In genomic region chr10:22677333-22677732, GRCh38 we compare ENCODE assay signal across 24 cellular contexts. TPM values are rescaled to one million over a fixed set of nuclear protein-coding genes. Genes with fewer than 3 reads are reported as not detected.
DNase-seq lines count a peak whose midpoint lies in the region; ATAC-seq, FAIRE-seq and TF ChIP-seq lines count a peak whose summit lies in the region.
"Had no signal": no experiment of that assay in that cellular context is flagged by ENCODE, and none has a peak within 500 bp of the region (broad histone marks: within the 10 kb centered on the region; RNA-seq: fewer than 3 reads in every experiment).

No MANE protein-coding gene starts in this region.

- H4K91ac ChIP-seq in trophoblast cell (ENCODE audit: low read depth, low read length) = no peak overlapping the region

- H3K4me1 Mint-ChIP-seq in activated CD8-positive, alpha-beta memory T cell treated with anti-CD3 and anti-CD28 coated beads, Interleukin-2, amount 10 ng/mL, durations not matched to agents 7 days and 5 days = peaks cover 85% of the 10 kb centered on the region
- peaks cover 91% of the 10 kb centered on the region for H3K4me1 Mint-ChIP-seq in activated naive CD8-positive, alpha-beta T cell treated with anti-CD3 and anti-CD28 coated beads, Interleukin-2, amount 50 U/mL, for 24 hours

- no peak overlapping the region for H2BK5ac ChIP-seq in trophoblast cell (ENCODE audit: low read depth, low read length, poor library complexity)

- H3K4me3 ChIP-seq in Loucy (ENCODE audit: low read length, poor library complexity, severe bottlenecking) = no peak overlapping the region
- H3K4me3 ChIP-seq in trophoblast cell (ENCODE audit: low read depth, low read length) = no peak overlapping the region
- H3K4me3 ChIP-seq in upper lobe of right lung = no peak overlapping the region
- H3K4me3 ChIP-seq: BLaER1 treated with 17β-estradiol and CSF1 and Interleukin-3, amounts not matched to agents 10 nM and 100 nM; breast epithelium; coronary artery; PC-9; smooth muscle cell had no signal

- no peak for ATAC-seq in activated CD8-positive, alpha-beta memory T cell treated with anti-CD3 and anti-CD28 coated beads, Interleukin-2, amount 10 ng/mL, durations not matched to agents 7 days and 5 days
- ATAC-seq in activated naive CD8-positive, alpha-beta T cell treated with anti-CD3 and anti-CD28 coated beads, Interleukin-2, amount 50 U/mL, for 24 hours = no peak
- ATAC-seq in upper lobe of right lung (no peak), GM19455 (IDR thresholded peaks at IDR 0.05; ENCODE audit: unreplicated experiment) (no peak)

- no peak for DNase-seq in activated CD8-positive, alpha-beta memory T cell treated with anti-CD3 and anti-CD28 coated beads, Interleukin-2, amount 10 ng/mL, durations not matched to agents 7 days and 5 days
- no peak for DNase-seq in activated CD8-positive, alpha-beta memory T cell treated with anti-CD3 and anti-CD28 coated beads, Interleukin-2, amount 50 U/mL, for 4 hours
- DNase-seq in activated naive CD8-positive, alpha-beta T cell treated with anti-CD3 and anti-CD28 coated beads, Interleukin-2, amount 50 U/mL, for 24 hours = no peak
- no peak for DNase-seq in trophoblast cell
- DNase-seq in upper lobe of right lung = no peak
- DNase-seq in D721Med (ENCODE audit: insufficient read length, low spot score) = no peak
- DNase-seq: ACHN; activated CD4-positive, alpha-beta T cell treated with anti-CD3 and anti-CD28 coated beads for 48 hours; amniotic stem cell; mammary epithelial cell; NCI-H1105; NCI-H2081; NCI-H345; PC-9; SHP77; stimulated activated naive CD4-positive, alpha-beta T cell treated with Interleukin-2 at 50 U/mL for 16 hours had no signal

- H3K27ac Mint-ChIP-seq in activated CD8-positive, alpha-beta memory T cell treated with anti-CD3 and anti-CD28 coated beads, Interleukin-2, amount 10 ng/mL, durations not matched to agents 7 days and 5 days = peak overlapping the region; percentile 79
- H3K27ac Mint-ChIP-seq in activated naive CD8-positive, alpha-beta T cell treated with anti-CD3 and anti-CD28 coated beads, Interleukin-2, amount 50 U/mL, for 24 hours = peak overlapping the region; percentile 71
- H3K27ac Mint-ChIP-seq: type B pancreatic cell had no signal

- H3K36me3 ChIP-seq in Loucy (ENCODE audit: insufficient read depth, low read length) (no peaks in the 10 kb centered on the region), trophoblast cell (ENCODE audit: control insufficient read depth in 1 of 2, insufficient read depth in 2 of 2, low read length in 2 of 2) (peaks cover 0 to 2% of the 10 kb centered on the region in 2 experiments), upper lobe of right lung (no peaks in the 10 kb centered on the region)
- H3K36me3 ChIP-seq: breast epithelium had no signal

- H3K36me3 Mint-ChIP-seq in activated CD8-positive, alpha-beta memory T cell treated with anti-CD3 and anti-CD28 coated beads, Interleukin-2, amount 10 ng/mL, durations not matched to agents 7 days and 5 days = peaks cover 20% of the 10 kb centered on the region
- H3K36me3 Mint-ChIP-seq in activated naive CD8-positive, alpha-beta T cell treated with anti-CD3 and anti-CD28 coated beads, Interleukin-2, amount 50 U/mL, for 24 hours (ENCODE audit: low read depth) = peaks cover 8% of the 10 kb centered on the region
- H3K36me3 Mint-ChIP-seq: type B pancreatic cell had no signal

- peaks cover 92% of the 10 kb centered on the region for H3K79me2 ChIP-seq in Loucy (ENCODE audit: insufficient read depth, low read length)
- peaks cover 8% of the 10 kb centered on the region for H3K79me2 ChIP-seq in trophoblast cell (ENCODE audit: control insufficient read depth, insufficient read depth, low read length, poor library complexity)

- no peaks in the 10 kb centered on the region for H3K79me1 ChIP-seq in trophoblast cell (ENCODE audit: low read length)

- no peak overlapping the region for H3K9ac ChIP-seq in Loucy (ENCODE audit: low read depth, low read length, poor library complexity, severe bottlenecking)
- H3K9ac ChIP-seq in trophoblast cell (ENCODE audit: low read length) = peak overlapping the region; percentile 72
- H3K9ac ChIP-seq: BLaER1 treated with 17β-estradiol and CSF1 and Interleukin-3, amounts not matched to agents 10 nM and 100 nM had no signal

- H3K18ac ChIP-seq in trophoblast cell (ENCODE audit: low read length) = no peak overlapping the region

- H2AFZ ChIP-seq in Loucy (ENCODE audit: low read length) (no peak overlapping the region), trophoblast cell (ENCODE audit: insufficient read depth, low read length, poor library complexity) (no peak overlapping the region)
- H2AFZ ChIP-seq: PC-9 had no signal

- no peaks in the 10 kb centered on the region for H3K27me3 ChIP-seq in Loucy (ENCODE audit: insufficient read depth, low read length, poor library complexity, severe bottlenecking)
- H3K27me3 ChIP-seq in trophoblast cell (ENCODE audit: insufficient read depth, low read length) = no peaks in the 10 kb centered on the region
- no peaks in the 10 kb centered on the region for H3K27me3 ChIP-seq in upper lobe of right lung
- H3K27me3 ChIP-seq: BLaER1 treated with 17β-estradiol and CSF1 and Interleukin-3, amounts not matched to agents 10 nM and 100 nM; breast epithelium had no signal

- H3K9me3 ChIP-seq in Loucy (ENCODE audit: insufficient read depth, low read depth, low read length) = no peaks in the 10 kb centered on the region
- H3K9me3 ChIP-seq in trophoblast cell (ENCODE audit: insufficient read depth, low read depth, low read length) = peaks cover 1% of the 10 kb centered on the region
- H3K9me3 ChIP-seq in upper lobe of right lung = no peaks in the 10 kb centered on the region
- H3K9me3 ChIP-seq: breast epithelium had no signal

- H3K14ac ChIP-seq in trophoblast cell (ENCODE audit: low read length) = no peak overlapping the region

- no peak overlapping the region for H2BK120ac ChIP-seq in trophoblast cell (ENCODE audit: insufficient read depth, low read length, poor library complexity)

- H3K4me2 ChIP-seq in Loucy (ENCODE audit: low read depth, low read length, poor library complexity, severe bottlenecking) = peak overlapping the region; percentile 6
- no peak overlapping the region for H3K4me2 ChIP-seq in trophoblast cell (ENCODE audit: low read length)
- H3K4me2 ChIP-seq: BLaER1 treated with 17β-estradiol and CSF1 and Interleukin-3, amounts not matched to agents 10 nM and 100 nM; PC-9; smooth muscle cell had no signal

- H3K27ac ChIP-seq in trophoblast cell (ENCODE audit: low read depth, low read length) (no peak overlapping the region), upper lobe of right lung (no peak overlapping the region)
- H3K27ac ChIP-seq: BLaER1 treated with 17β-estradiol and CSF1 and Interleukin-3, amounts not matched to agents 10 nM and 100 nM; breast epithelium; coronary artery; PC-9 had no signal

- FAIRE-seq in D721Med (lab: Jason Lieb, UNC) = no peak

- peaks cover 51% of the 10 kb centered on the region for H4K20me1 ChIP-seq in Loucy (ENCODE audit: insufficient read depth, low read length, poor library complexity, severe bottlenecking)

- peaks cover 78% of the 10 kb centered on the region for H3K4me1 ChIP-seq in Loucy (ENCODE audit: insufficient read depth, low read length, poor library complexity, severe bottlenecking)
- H3K4me1 ChIP-seq in trophoblast cell (ENCODE audit: control insufficient read depth in 1 of 2, insufficient read depth in 2 of 2, low read length in 2 of 2) = peaks cover 12 to 17% of the 10 kb centered on the region in 2 experiments
- peaks cover 39% of the 10 kb centered on the region for H3K4me1 ChIP-seq in upper lobe of right lung
- H3K4me1 ChIP-seq: breast epithelium had no signal

- CTCF ChIA-PET in activated CD8-positive, alpha-beta memory T cell treated with anti-CD3 and anti-CD28 coated beads, Interleukin-2, amount 10 ng/mL, durations not matched to agents 7 days and 5 days (lab: Charles Lee) = interaction anchor here (1.0 to 2.7 kb wide), 8 partner anchors 8 to 674 kb away, joined by 3 to 10 read pairs (median 4); partner anchors contain the start of gene DNAJC1

- H3K4ac ChIP-seq in trophoblast cell (ENCODE audit: low read depth, low read length) = peak overlapping the region; percentile 34

- H4K8ac ChIP-seq in trophoblast cell (ENCODE audit: low read depth, low read length) = no peak overlapping the region

- H2BK12ac ChIP-seq in trophoblast cell (ENCODE audit: low read length) = no peak overlapping the region

- no peaks in the 10 kb centered on the region for H3K9me2 ChIP-seq in Loucy (replicated peaks; ENCODE audit: low read depth, low read length)

- WGBS in trophoblast cell (ENCODE audit: extremely low coverage, insufficient coverage, insufficient read length) = no CpG with 5 or more reads among the region's 5 CpGs

- peak overlapping the region; percentile 23 for H3K4me3 Mint-ChIP-seq in activated CD8-positive, alpha-beta memory T cell treated with anti-CD3 and anti-CD28 coated beads, Interleukin-2, amount 10 ng/mL, durations not matched to agents 7 days and 5 days
- H3K4me3 Mint-ChIP-seq in activated naive CD8-positive, alpha-beta T cell treated with anti-CD3 and anti-CD28 coated beads, Interleukin-2, amount 50 U/mL, for 24 hours = peak overlapping the region; percentile 48
- H3K4me3 Mint-ChIP-seq: activated T-helper 1 cell treated with anti-CD3 and anti-CD28 coated beads, Interleukin-12 subunit alpha, Interleukin-12 subunit beta, Interleukin-2, Interleukin-4 antibody, amounts not matched to agents 30 ng/mL and 10 ng/mL and 1 ng/mL, durations not matched to agents 14 hours and 24 hours and 36 hours; type B pancreatic cell had no signal

- TF ChIP-seq CTCF in Loucy (conservative IDR thresholded peaks at IDR 0.05; ENCODE audit: low read length) (no peak), upper lobe of right lung (IDR thresholded peaks at IDR 0.05) (no peak), D721Med (IDR thresholded peaks at IDR 0.05; ENCODE audit: insufficient read depth, missing control alignments) (no peak)

- H3K23ac ChIP-seq in trophoblast cell (ENCODE audit: low read length) = no peak overlapping the region

- intact Hi-C loops in upper lobe of right lung (cut with DNase I) = no loop called here

- no peaks in the 10 kb centered on the region for H3K27me3 Mint-ChIP-seq in activated CD8-positive, alpha-beta memory T cell treated with anti-CD3 and anti-CD28 coated beads, Interleukin-2, amount 10 ng/mL, durations not matched to agents 7 days and 5 days
- H3K27me3 Mint-ChIP-seq in activated naive CD8-positive, alpha-beta T cell treated with anti-CD3 and anti-CD28 coated beads, Interleukin-2, amount 50 U/mL, for 24 hours = no peaks in the 10 kb centered on the region
- H3K27me3 Mint-ChIP-seq: type B pancreatic cell had no signal

- peaks cover 15% of the 10 kb centered on the region for H3F3A ChIP-seq in Loucy (ENCODE audit: low read depth)

- H3K9me3 Mint-ChIP-seq in activated CD8-positive, alpha-beta memory T cell treated with anti-CD3 and anti-CD28 coated beads, Interleukin-2, amount 10 ng/mL, durations not matched to agents 7 days and 5 days (ENCODE audit: low read depth) = no peaks in the 10 kb centered on the region
- H3K9me3 Mint-ChIP-seq in activated naive CD8-positive, alpha-beta T cell treated with anti-CD3 and anti-CD28 coated beads, Interleukin-2, amount 50 U/mL, for 24 hours = no peaks in the 10 kb centered on the region
- H3K9me3 Mint-ChIP-seq: activated T-helper 1 cell treated with anti-CD3 and anti-CD28 coated beads, Interleukin-12 subunit alpha, Interleukin-12 subunit beta, Interleukin-2, Interleukin-4 antibody, amounts not matched to agents 30 ng/mL and 10 ng/mL and 1 ng/mL, durations not matched to agents 14 hours and 24 hours and 36 hours; type B pancreatic cell had no signal

- no peak overlapping the region for H2AK5ac ChIP-seq in trophoblast cell (ENCODE audit: low read length)

- H4K12ac ChIP-seq in trophoblast cell (ENCODE audit: low read depth, low read length) = no peak overlapping the region

RNA-seq across cellular contexts. Expression of gene PIP4K2A, which starts 37.0 kb away (rescaled TPM):
- total RNA-seq in activated CD8-positive, alpha-beta memory T cell treated with anti-CD3 and anti-CD28 coated beads, Interleukin-2, amount 10 ng/mL, durations not matched to agents 7 days and 5 days = 100 to 1,000 TPM; 129 to 136 TPM
- polyA plus RNA-seq in trophoblast cell (2013) = 94.7 and 97.3 TPM in 2 replicates
- total RNA-seq in upper lobe of right lung = 61.2 TPM
